25 cellular contexts compared by ENCODE assay signal in the genomic region with DNA sequence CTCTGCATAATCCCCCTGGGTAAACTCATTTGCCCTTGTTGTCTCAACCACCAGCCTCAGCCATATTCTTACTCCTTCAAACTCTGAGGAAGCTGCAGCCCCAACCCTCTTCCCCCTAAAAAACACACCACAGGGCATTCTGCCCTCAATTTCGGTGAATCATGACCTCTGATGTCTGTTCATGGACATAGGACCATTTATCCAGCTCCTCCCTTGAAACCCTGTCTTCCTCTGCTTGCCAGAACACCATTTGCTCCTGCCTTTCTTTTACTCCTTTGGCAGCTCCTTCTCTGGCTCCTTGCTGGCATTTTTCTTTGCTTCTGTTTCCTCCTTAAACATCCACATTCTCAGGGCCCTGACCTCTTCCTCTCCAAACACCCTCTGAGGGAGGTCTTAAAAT.
"Had no signal": no experiment of that assay in that cellular context is flagged by ENCODE, and none has a peak within 500 bp of the region (broad histone marks: within the 10 kb centered on the region; RNA-seq: fewer than 3 reads in every experiment).

No MANE protein-coding gene starts in this region.

- H3K9me3 ChIP-seq: colonic mucosa, esophagus squamous epithelium, gastroesophageal sphincter, heart left ventricle, left lung, lower lobe of right lung had no signal

- H3K27ac ChIP-seq: colonic mucosa, epithelial cell of prostate, esophagus squamous epithelium, gastroesophageal sphincter, heart left ventricle, hepatocyte, left lung, lower lobe of right lung had no signal

- H3K9me3 Mint-ChIP-seq: dendritic cell treated with granulocyte-macrophage colony-stimulating factor and Interleukin-4, amounts not matched to agents 40 ng/mL and 50 ng/mL, for 4 days; effector memory CD8-positive, alpha-beta T cell; immature natural killer cell had no signal

- H3K4me1 ChIP-seq: colonic mucosa, esophagus squamous epithelium, gastroesophageal sphincter, heart left ventricle, left lung, lower lobe of right lung had no signal

- H3K4me3 ChIP-seq: colonic mucosa, esophagus squamous epithelium, gastroesophageal sphincter, heart left ventricle, hepatocyte, left lung, lower lobe of right lung had no signal

- H3K36me3 Mint-ChIP-seq: immature natural killer cell had no signal

- DNase-seq: cerebellar nuclear complex; colonic mucosa; cortex of kidney; effector CD8-positive, alpha-beta T cell; effector memory CD8-positive, alpha-beta T cell; endodermal cell; erythroblast; esophagus squamous epithelium; foreskin fibroblast; foreskin melanocyte; heart left ventricle; hypothalamus; immature natural killer cell; islet precursor cell; kidney; kidney glomerular epithelial cell; left lung; left ventricle myocardium superior; lower lobe of right lung; midbrain had no signal

- H3K4me1 Mint-ChIP-seq: immature natural killer cell had no signal

- H3K4me3 Mint-ChIP-seq: dendritic cell treated with granulocyte-macrophage colony-stimulating factor and Interleukin-4, amounts not matched to agents 40 ng/mL and 50 ng/mL, for 4 days; effector memory CD8-positive, alpha-beta T cell; endodermal cell; immature natural killer cell had no signal

- H3K27me3 ChIP-seq: colonic mucosa, esophagus squamous epithelium, gastroesophageal sphincter, hepatocyte, left lung had no signal

- H3K27ac Mint-ChIP-seq: dendritic cell treated with granulocyte-macrophage colony-stimulating factor and Interleukin-4, amounts not matched to agents 40 ng/mL and 50 ng/mL, for 4 days; effector memory CD8-positive, alpha-beta T cell; endodermal cell; immature natural killer cell had no signal

- H3K36me3 ChIP-seq: colonic mucosa, esophagus squamous epithelium, gastroesophageal sphincter, heart left ventricle, left lung, lower lobe of right lung had no signal

- ATAC-seq: effector memory CD8-positive, alpha-beta T cell; esophagus mucosa; gastroesophageal sphincter; heart left ventricle; left lung; left ventricle myocardium superior; lower lobe of right lung had no signal
